In genomic region chr1:147676306-147677085, GRCh38 we compare ENCODE assay signal across 1 cellular context.
TF ChIP-seq lines count a peak whose summit lies in the region.

No MANE protein-coding gene starts in this region.

TF ChIP-seq in WTC11, 78 proteins besides CTCF, POLR2A, EP300 and RAD21 (continued from another document):
- TF ChIP-seq NFYB (CRISPR knock-in tag; conservative IDR thresholded peaks at IDR 0.05; ENCODE audit: low read depth) (no peak), USF1 (CRISPR knock-in tag; IDR thresholded peaks at IDR 0.05) (no peak), IRF2 (CRISPR knock-in tag; IDR thresholded peaks at IDR 0.05; ENCODE audit: borderline replicate concordance, low read depth) (no peak), FOXP1 (CRISPR knock-in tag; IDR thresholded peaks at IDR 0.05; ENCODE audit: borderline replicate concordance) (no peak), JUN (CRISPR knock-in tag; IDR thresholded peaks at IDR 0.05) (no peak), RELA (CRISPR knock-in tag; IDR thresholded peaks at IDR 0.05; ENCODE audit: borderline replicate concordance) (no peak), MYBL2 (CRISPR knock-in tag; IDR thresholded peaks at IDR 0.05) (no peak), TEAD4 (CRISPR knock-in tag; IDR thresholded peaks at IDR 0.05) (no peak), MLX (CRISPR knock-in tag; IDR thresholded peaks at IDR 0.05) (no peak), KAT7 (CRISPR knock-in tag; IDR thresholded peaks at IDR 0.05; ENCODE audit: borderline replicate concordance) (no peak), PREB (CRISPR knock-in tag; IDR thresholded peaks at IDR 0.05; ENCODE audit: borderline replicate concordance) (no peak), ZNF219 (CRISPR knock-in tag; IDR thresholded peaks at IDR 0.05; ENCODE audit: borderline replicate concordance) (no peak)
